8 cellular contexts compared by ENCODE assay signal in the genomic region with DNA sequence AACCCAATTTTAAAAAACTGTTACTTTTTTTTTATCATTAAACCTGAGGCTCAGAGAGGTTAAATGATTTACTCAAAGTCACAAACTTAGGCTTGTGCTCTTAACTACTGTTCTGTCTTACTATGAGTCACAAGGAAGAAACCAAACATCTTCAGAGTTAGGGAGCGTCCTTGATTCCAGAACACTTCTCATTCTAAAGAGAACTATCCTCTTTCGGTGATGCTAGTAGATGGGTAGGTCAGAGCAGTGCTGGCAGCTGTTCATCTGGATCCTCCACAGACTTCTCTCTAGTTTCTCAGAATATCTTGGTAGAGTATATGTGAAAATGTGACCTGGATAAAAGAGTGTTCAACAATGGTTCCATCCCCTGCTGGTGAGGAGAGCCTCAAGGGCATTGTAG. TPM values are rescaled to one million over a fixed set of nuclear protein-coding genes. Genes with fewer than 3 reads are reported as not detected.
DNase-seq lines count a peak whose midpoint lies in the region; ATAC-seq and TF ChIP-seq lines count a peak whose summit lies in the region.

No MANE protein-coding gene starts in this region.

- peaks cover 76% of the 10 kb centered on the region for H3K4me1 Mint-ChIP-seq in CD4-positive, alpha-beta T cell (ENCODE audit: low read depth)

- H4K20me1 ChIP-seq in SU-DHL-6 (ENCODE audit: low read depth, low read length): no peaks in the 10 kb centered on the region

- no peak overlapping the region for H3K9ac ChIP-seq in SU-DHL-6 (ENCODE audit: low read length)

- intact Hi-C loops in CD4-positive, alpha-beta T cell (cut with DNase I, micrococcal nuclease): loop anchor here in 1 of 2 experiments (10.0 kb wide), 1 partner anchor 1433 kb away; a partner anchor contains a TSS

- H3K4me2 ChIP-seq in SU-DHL-6 (ENCODE audit: low read depth, low read length, poor library complexity, severe bottlenecking): peak overlapping the region; percentile 41

- H3F3A ChIP-seq in SU-DHL-6 (ENCODE audit: insufficient read depth): peaks cover 20% of the 10 kb centered on the region

- no peak for DNase-seq in CD4-positive, alpha-beta T cell
- DNase-seq in foreskin keratinocyte (peak in 1 of 2 donors; percentile 65), LoVo (ENCODE audit: low spot score) (no peak), MG63 (no peak)
- no peak for DNase-seq in stimulated activated CD4-positive, alpha-beta T cell treated with anti-CD3 and anti-CD28 coated beads, Interleukin-4, amount 100 ng/mL, for 24 hours

- CTCF ChIA-PET in CD4-positive, alpha-beta T cell (lab: Charles Lee): interaction anchor here (0.5 to 1.6 kb wide), 3 partner anchors 8 to 1870 kb away, joined by 4 to 5 read pairs (median 5); no protein-coding TSS in a partner anchor

- peaks cover 60% of the 10 kb centered on the region for H3K4me1 ChIP-seq in foreskin keratinocyte

- TF ChIP-seq CTCF in CD4-positive, alpha-beta T cell (IDR thresholded peaks at IDR 0.05): no peak
- TF ChIP-seq CTCF in SU-DHL-6 (IDR thresholded peaks at IDR 0.05; ENCODE audit: insufficient read depth, low read length, poor library complexity, severe bottlenecking) (no peak), foreskin keratinocyte (conservative IDR thresholded peaks at IDR 0.05) (no peak)

- peaks cover 56% of the 10 kb centered on the region for H3K79me2 ChIP-seq in SU-DHL-6 (ENCODE audit: insufficient read depth, low read length)

- no peak for ATAC-seq in CD4-positive, alpha-beta T cell (ENCODE audit: poor library complexity)
- ATAC-seq in GM21576 (IDR thresholded peaks at IDR 0.05; ENCODE audit: unreplicated experiment): peak; percentile 16
- peak; percentile 27 for ATAC-seq in foreskin keratinocyte

- H3K9me2 ChIP-seq in SU-DHL-6 (replicated peaks; ENCODE audit: insufficient read depth, low read length): no peaks in the 10 kb centered on the region

- no peaks in the 10 kb centered on the region for H3K27me3 Mint-ChIP-seq in CD4-positive, alpha-beta T cell

- POLR2A ChIA-PET in CD4-positive, alpha-beta T cell (lab: Charles Lee): interaction anchor here (1.0 to 1.5 kb wide), 3 partner anchors 17 to 38 kb away, joined by 3 read pairs; no protein-coding TSS in a partner anchor

- H2AFZ ChIP-seq in SU-DHL-6 (ENCODE audit: low read depth, low read length, severe bottlenecking): no peak overlapping the region

- H3K9me3 Mint-ChIP-seq in CD4-positive, alpha-beta T cell: no peaks in the 10 kb centered on the region

- no peaks in the 10 kb centered on the region for H3K27me3 ChIP-seq in CD4-positive, alpha-beta T cell (ENCODE audit: control insufficient read depth, insufficient read depth, low read length)
- H3K27me3 ChIP-seq in SU-DHL-6 (ENCODE audit: low read length) (no peaks in the 10 kb centered on the region), foreskin keratinocyte (no peaks in the 10 kb centered on the region), MG63 (no peaks in the 10 kb centered on the region)

- peaks cover 48% of the 10 kb centered on the region for H3K36me3 Mint-ChIP-seq in CD4-positive, alpha-beta T cell (ENCODE audit: low read depth)

- H3K9me3 ChIP-seq in CD4-positive, alpha-beta T cell (ENCODE audit: control insufficient read depth, low read length): no peaks in the 10 kb centered on the region
- H3K9me3 ChIP-seq in SU-DHL-6 (ENCODE audit: insufficient read depth, low read length) (no peaks in the 10 kb centered on the region), MG63 (no peaks in the 10 kb centered on the region)

- no peak overlapping the region for H3K4me3 ChIP-seq in SU-DHL-6 (ENCODE audit: insufficient read depth, low read length, poor library complexity, severe bottlenecking)
- H3K4me3 ChIP-seq in MG63: no peak overlapping the region

- H3K36me3 ChIP-seq in SU-DHL-6 (ENCODE audit: low read length) (no peaks in the 10 kb centered on the region), MG63 (peaks cover 5% of the 10 kb centered on the region; the same call in 1 of the 2 replicates)

- H3K27ac Mint-ChIP-seq in CD4-positive, alpha-beta T cell: peak overlapping the region; percentile 96

- peak overlapping the region; percentile 78 for H3K27ac ChIP-seq in CD4-positive, alpha-beta T cell (ENCODE audit: low read depth, low read length)
- H3K27ac ChIP-seq in SU-DHL-6 (ENCODE audit: low read depth, low read length): peak overlapping the region; percentile 14; the same call in 1 of the 2 replicates
- peak overlapping the region; percentile 93 for H3K27ac ChIP-seq in foreskin keratinocyte
- peak overlapping the region; percentile 33 for H3K27ac ChIP-seq in temporal lobe (ENCODE audit: low read depth, low read length)

- peak overlapping the region; percentile 72 for H3K4me3 Mint-ChIP-seq in CD4-positive, alpha-beta T cell

RNA-seq across cellular contexts. Expression of a gene that starts 3.3 kb away (rescaled TPM):
- 10 to 100 TPM; 58.0 to 65.2 TPM for total RNA-seq in CD4-positive, alpha-beta T cell
- total RNA-seq in foreskin keratinocyte (50.4 and 69.2 TPM in 2 replicates), temporal lobe (47.2 TPM)
- polyA plus RNA-seq in foreskin keratinocyte: 40.9 and 52.1 TPM in 2 replicates
- 48.3 and 67.5 TPM in 2 replicates for total RNA-seq in MG63 (2014; rRNA removed; shearing (Covaris generic); ENCODE audit: low replicate concordance)

RNA-seq across cellular contexts. Expression of a gene that starts 7.9 kb away (rescaled TPM):
- 10 to 100 TPM; 33.4 to 43.9 TPM for total RNA-seq in CD4-positive, alpha-beta T cell
- total RNA-seq in foreskin keratinocyte (62.2 and 68.7 TPM in 2 replicates), temporal lobe (76.2 TPM)
- 40.9 and 43.7 TPM in 2 replicates for polyA plus RNA-seq in foreskin keratinocyte
- total RNA-seq in MG63 (2014; rRNA removed; shearing (Covaris generic); ENCODE audit: low replicate concordance): 47.2 and 47.4 TPM in 2 replicates

RNA-seq across cellular contexts. Expression of a gene that starts 34.4 kb away (rescaled TPM):
- not detected for total RNA-seq in CD4-positive, alpha-beta T cell
- not detected in 2 replicates for total RNA-seq in foreskin keratinocyte
- polyA plus RNA-seq in foreskin keratinocyte: not detected in 2 replicates
- total RNA-seq in temporal lobe: under 0.01 TPM
- not detected in 2 replicates for total RNA-seq in MG63 (2014; rRNA removed; shearing (Covaris generic); ENCODE audit: low replicate concordance)

RNA-seq across cellular contexts. Expression of a gene that starts 35.9 kb away (rescaled TPM):
- total RNA-seq in CD4-positive, alpha-beta T cell: 100 to 1,000 TPM in 1 of 2 experiments, 10 to 100 TPM in 1; 89.0 to 101 TPM
- total RNA-seq in foreskin keratinocyte (23.6 and 29.2 TPM in 2 replicates), temporal lobe (30.0 TPM)
- polyA plus RNA-seq in foreskin keratinocyte: 3.7 and 4.0 TPM in 2 replicates
- total RNA-seq in MG63 (2014; rRNA removed; shearing (Covaris generic); ENCODE audit: low replicate concordance): 2.7 and 4.2 TPM in 2 replicates

Comparison
In these comparisons a context has a peak if more than half of its experiments do, and no peak if none do; other contexts are left out.
1. H3K27ac ChIP-seq: peak in every context shown above with its lines; median percentile 93 in foreskin keratinocyte; 78 in CD4-positive, alpha-beta T cell; 33 in temporal lobe; 14 in SU-DHL-6.